8 cellular contexts compared by ENCODE assay signal in genomic region chr2:72824224-72824842, GRCh38. TPM values are rescaled to one million over a fixed set of nuclear protein-coding genes. Genes with fewer than 3 reads are reported as not detected.
A peak's percentile ranks its signal among the peaks of the same experiment; 100 is the strongest.
DNase-seq lines count a peak whose midpoint lies in the region; ATAC-seq and TF ChIP-seq lines count a peak whose summit lies in the region.

No MANE protein-coding gene starts in this region.

- intact Hi-C loops in lower lobe of right lung (cut with DNase I): no loop called here

- H3K36me3 ChIP-seq in lower lobe of right lung: no peaks in the 10 kb centered on the region

- H3K4me1 ChIP-seq in lower lobe of right lung: peaks cover 9% of the 10 kb centered on the region

- H3K4me3 ChIP-seq in AG04449 (ENCODE audit: low read depth, low read length): peak overlapping the region; percentile 88
- H3K4me3 ChIP-seq in lower lobe of right lung: peak overlapping the region; percentile 85

- H3K9me3 ChIP-seq in lower lobe of right lung: no peaks in the 10 kb centered on the region

- no peak overlapping the region for H3K27ac ChIP-seq in lower lobe of right lung

- ATAC-seq in lower lobe of right lung (no peak), GM21390 (IDR thresholded peaks at IDR 0.05; ENCODE audit: unreplicated experiment) (no peak)

- H3K27me3 ChIP-seq in lower lobe of right lung (ENCODE audit: low read depth): no peaks in the 10 kb centered on the region

- CTCF ChIA-PET in AG04449 (lab: Yijun Ruan, JAX): interaction anchor here (1.0 to 1.5 kb wide), 5 partner anchors 15 to 352 kb away, joined by 3 to 6 read pairs (median 4); no protein-coding TSS in a partner anchor

- DNase-seq in AG04449 (ENCODE audit: low read depth, low spot score): no peak
- peak; percentile 64 for DNase-seq in HPDE6-E6E7 (ENCODE audit: extremely low spot score)
- peak; percentile 39 for DNase-seq in astrocyte of the hippocampus (ENCODE audit: low read depth, low spot score)
- no peak for DNase-seq in lower lobe of right lung
- no peak for DNase-seq in MV-4-11 (lab: John Stamatoyannopoulos, UW)
- DNase-seq in G401 (ENCODE audit: low spot score): no peak
- DNase-seq in ureter (ENCODE audit: low spot score): no peak

- no peak for TF ChIP-seq CTCF in AG04449 (IDR thresholded peaks at IDR 0.05; ENCODE audit: insufficient read depth, low read length, missing control alignments)
- no peak for TF ChIP-seq CTCF in lower lobe of right lung (IDR thresholded peaks at IDR 0.05)

- in situ Hi-C loops in G401 (cut with HindIII; ENCODE audit: low sequenced_read_pairs): no loop called here

- POLR2A ChIA-PET in AG04449 (lab: Yijun Ruan, JAX): no interaction called here

RNA-seq across cellular contexts. Expression of gene EXOC6B, which starts 1.5 kb away (rescaled TPM):
- total RNA-seq in lower lobe of right lung (33.0 TPM), ureter (84.8 TPM)
- 19.1 and 39.5 TPM in 2 replicates for total RNA-seq in G401 (2014; rRNA removed; shearing (Covaris generic))

Comparison
In these comparisons a context has a peak if more than half of its experiments do, and no peak if none do; other contexts are left out.
1. DNase-seq: peak in HPDE6-E6E7 (single experiment) and astrocyte of the hippocampus (single experiment); none in AG04449 (single experiment), lower lobe of right lung (single experiment), MV-4-11 (single experiment), G401 (single experiment) and ureter (single experiment).